ENCODE assay signal across 8 cellular contexts in the genomic region with DNA sequence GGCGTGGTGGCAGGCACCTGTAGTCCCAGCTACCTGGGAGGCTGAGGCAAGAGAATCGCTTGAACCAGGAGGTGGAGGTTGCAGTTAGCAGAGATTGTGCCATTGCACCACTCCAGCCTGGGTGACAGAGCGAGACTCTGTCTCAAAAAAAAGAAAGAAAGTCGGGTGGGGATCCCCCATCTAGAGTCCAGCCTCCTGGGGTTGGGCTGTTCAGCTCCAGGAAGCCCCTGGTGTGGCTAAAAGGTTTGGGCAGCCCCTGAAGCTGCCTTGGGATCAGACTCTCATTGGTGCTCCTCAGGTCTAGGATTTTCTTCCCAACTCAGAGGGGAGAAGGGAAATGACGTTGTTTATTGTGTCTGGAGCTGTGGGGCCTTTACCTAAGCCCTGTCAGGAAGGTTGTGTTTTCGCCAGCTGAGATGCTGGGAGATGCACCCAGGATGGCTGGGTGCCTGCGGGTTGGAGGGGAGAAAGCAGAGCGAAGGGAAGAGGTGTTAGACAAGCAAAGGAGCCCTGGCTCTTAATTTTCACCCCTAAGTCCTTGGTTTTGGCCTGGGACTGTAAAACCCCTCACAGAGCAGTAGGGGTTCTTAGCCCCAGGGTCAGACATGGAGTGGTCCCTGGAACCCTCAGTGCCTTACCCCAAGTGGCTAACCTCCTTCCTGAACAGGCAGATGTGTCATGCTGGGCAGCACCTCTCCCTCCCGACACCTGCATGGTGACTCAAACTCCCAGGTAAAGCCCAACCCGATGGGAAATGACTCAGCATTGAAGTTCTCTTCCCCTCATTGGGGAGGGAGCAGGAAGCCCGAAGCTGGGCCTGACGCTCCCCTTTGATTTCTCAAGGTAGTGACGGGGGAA. TPM values are rescaled to one million over a fixed set of nuclear protein-coding genes. Genes with fewer than 3 reads are reported as not detected.
DNase-seq lines count a peak whose midpoint lies in the region; ATAC-seq and TF ChIP-seq lines count a peak whose summit lies in the region.

No MANE protein-coding gene starts in this region.

- no peaks in the 10 kb centered on the region for H3K27me3 ChIP-seq in BLaER1

- H3K4me2 ChIP-seq in BLaER1: peak overlapping the region; percentile 36

- H3K4me3 ChIP-seq in BLaER1: no peak overlapping the region

- H3K27ac ChIP-seq in BLaER1: no peak overlapping the region

- no peaks in the 10 kb centered on the region for H4K20me1 ChIP-seq in BLaER1

- H3K9ac ChIP-seq in BLaER1: no peak overlapping the region

- H3K9me3 ChIP-seq in BLaER1: no peaks in the 10 kb centered on the region

- peaks cover 12% of the 10 kb centered on the region for H3K4me1 ChIP-seq in BLaER1

- peak; percentile 67 for ATAC-seq in GM21515 (IDR thresholded peaks at IDR 0.05; ENCODE audit: unreplicated experiment)
- peak; percentile 78 for ATAC-seq in omental fat pad (ENCODE audit: low FRiP score)

- CTCF ChIA-PET in HEK293T (lab: Yijun Ruan, JAX): interaction anchor here (0.8 to 0.9 kb wide), 2 partner anchors 8 to 25 kb away, joined by 3 to 5 read pairs; no protein-coding TSS in a partner anchor

- POLR2A ChIA-PET in HEK293T (lab: Yijun Ruan, JAX): no interaction called here

- no peak for TF ChIP-seq CTCF in omental fat pad (IDR thresholded peaks at IDR 0.05)

- peak; percentile 30 for DNase-seq in NCI-H774 (lab: John Stamatoyannopoulos, UW)
- DNase-seq in activated naive CD4-positive, alpha-beta T cell treated with anti-CD3 and anti-CD28 coated beads, Interleukin-2, amount 50 U/mL, for 16 hours: peak; percentile 62
- DNase-seq in omental fat pad (ENCODE audit: low spot score): no peak
- no peak for DNase-seq in NCI-H128 (lab: John Stamatoyannopoulos, UW; ENCODE audit: unreplicated experiment)
- DNase-seq in foreskin melanocyte: no peak
- no peak for DNase-seq in HEK293T (ENCODE audit: extremely low spot score)

- no peaks in the 10 kb centered on the region for H3K36me3 ChIP-seq in BLaER1

TF ChIP-seq in HEK293T, 16 proteins besides CTCF, POLR2A, EP300 and RAD21:
- TF ChIP-seq L3MBTL2 (conservative IDR thresholded peaks at IDR 0.05) (no peak), NFRKB (IDR thresholded peaks at IDR 0.05) (no peak), FOXK2 (IDR thresholded peaks at IDR 0.05) (no peak), FOXA1 (IDR thresholded peaks at IDR 0.05) (no peak), ELF4 (IDR thresholded peaks at IDR 0.05) (no peak), FOXM1 (IDR thresholded peaks at IDR 0.05; ENCODE audit: borderline replicate concordance) (no peak), CTBP1 (IDR thresholded peaks at IDR 0.05; ENCODE audit: borderline replicate concordance) (no peak), ARNT (IDR thresholded peaks at IDR 0.05) (no peak), BHLHE40 (IDR thresholded peaks at IDR 0.05; ENCODE audit: borderline replicate concordance) (no peak), TARDBP (IDR thresholded peaks at IDR 0.05) (no peak), LEF1 (IDR thresholded peaks at IDR 0.05; ENCODE audit: borderline replicate concordance) (no peak), SP1 (IDR thresholded peaks at IDR 0.05) (no peak), SUZ12 (IDR thresholded peaks at IDR 0.05) (no peak), ZNF384 (IDR thresholded peaks at IDR 0.05) (no peak), HDGF (IDR thresholded peaks at IDR 0.05; ENCODE audit: borderline replicate concordance) (no peak)
- TF ChIP-seq, protein P1, sequence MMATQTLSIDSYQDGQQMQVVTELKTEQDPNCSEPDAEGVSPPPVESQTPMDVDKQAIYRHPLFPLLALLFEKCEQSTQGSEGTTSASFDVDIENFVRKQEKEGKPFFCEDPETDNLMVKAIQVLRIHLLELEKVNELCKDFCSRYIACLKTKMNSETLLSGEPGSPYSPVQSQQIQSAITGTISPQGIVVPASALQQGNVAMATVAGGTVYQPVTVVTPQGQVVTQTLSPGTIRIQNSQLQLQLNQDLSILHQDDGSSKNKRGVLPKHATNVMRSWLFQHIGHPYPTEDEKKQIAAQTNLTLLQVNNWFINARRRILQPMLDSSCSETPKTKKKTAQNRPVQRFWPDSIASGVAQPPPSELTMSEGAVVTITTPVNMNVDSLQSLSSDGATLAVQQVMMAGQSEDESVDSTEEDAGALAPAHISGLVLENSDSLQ (IDR thresholded peaks at IDR 0.05): no peak

RNA-seq across cellular contexts. Expression of a gene that starts 21.1 kb away (rescaled TPM):
- 10 to 100 TPM in 3 of 4 donors, 1 to 10 TPM in 1; 7.3 to 75.2 (median 31.9) TPM for total RNA-seq in omental fat pad

RNA-seq across cellular contexts. Expression of a gene that starts 57.6 kb away (rescaled TPM):
- total RNA-seq in omental fat pad: 10 to 100 TPM; 10.6 to 35.8 (median 15.6) TPM

Comparison
In these comparisons a context has a peak if more than half of its experiments do, and no peak if none do; other contexts are left out.
1. DNase-seq: peak in NCI-H774 (single experiment) and activated naive CD4-positive, alpha-beta T cell treated with anti-CD3 and anti-CD28 coated beads, Interleukin-2, amount 50 U/mL, for 16 hours (single experiment); none in omental fat pad (single experiment), NCI-H128 (single experiment), foreskin melanocyte (single experiment) and HEK293T (single experiment).